Comparison of ENCODE assay signal across 8 cellular contexts in the genomic region with DNA sequence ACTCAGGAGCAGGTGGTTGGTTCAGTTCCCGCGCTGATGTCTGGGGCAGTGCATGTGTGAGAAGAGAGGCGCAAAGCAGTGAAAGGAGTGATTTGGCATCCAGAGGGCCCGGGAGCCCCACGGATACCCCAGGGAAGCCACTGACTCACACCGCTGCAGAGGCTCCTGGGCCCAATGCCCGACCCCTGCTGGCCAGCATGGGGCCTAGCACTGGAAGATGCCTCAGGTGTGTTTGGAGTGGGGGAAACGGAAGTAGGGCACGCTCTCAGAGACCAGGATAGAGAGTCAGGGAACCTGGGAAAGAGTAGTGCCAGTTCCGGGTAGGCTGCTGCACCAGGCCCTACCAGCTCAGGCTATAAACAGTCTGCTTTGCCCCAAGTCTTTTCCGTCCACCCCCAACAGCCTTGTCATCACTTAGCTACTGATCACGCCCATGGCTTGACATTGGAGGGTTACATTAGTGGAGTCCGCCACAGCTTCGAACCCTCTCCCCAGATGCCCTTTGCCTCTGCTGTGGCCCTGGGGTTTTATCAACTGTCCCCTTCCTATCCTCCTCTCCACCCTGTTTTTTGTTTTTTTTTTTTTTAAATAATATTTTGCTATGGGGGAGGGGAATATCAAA. TPM values are rescaled to one million over a fixed set of nuclear protein-coding genes. Genes with fewer than 3 reads are reported as not detected.
A peak's percentile ranks its signal among the peaks of the same experiment; 100 is the strongest.
DNase-seq lines count a peak whose midpoint lies in the region; ATAC-seq and TF ChIP-seq lines count a peak whose summit lies in the region.

No MANE protein-coding gene starts in this region.

- DNase-seq in NCI-H1105 treated with DMSO at 0.1 percent for 48 hours (lab: John Stamatoyannopoulos, UW) (peak; percentile 6), NCI-H1105 (lab: John Stamatoyannopoulos, UW) (no peak), HPDE6-E6E7 (ENCODE audit: extremely low spot score) (peak; percentile 76), choroid plexus epithelial cell (ENCODE audit: low read depth) (peak; percentile 79), lung microvascular endothelial cell (ENCODE audit: low read depth in 2 of 2) (peak; percentile 61 to 68), tibial nerve (ENCODE audit: low spot score in 2 of 2) (peak in 1 of 2 donors; percentile 50)

- no peaks in the 10 kb centered on the region for H3K9me3 ChIP-seq in tibial nerve

- ATAC-seq in HG02973 (IDR thresholded peaks at IDR 0.05; ENCODE audit: unreplicated experiment), result no peak

- H3K36me3 ChIP-seq in tibial nerve, result peaks cover 0 to 75% (median 16%) of the 10 kb centered on the region in 3 donors

- H3K4me1 ChIP-seq in tibial nerve, result peaks cover 0 to 27% (median 2%) of the 10 kb centered on the region in 4 donors

- TF ChIP-seq EP300 in tibial nerve (IDR thresholded peaks at IDR 0.05), result no peak

- H3K27me3 ChIP-seq in tibial nerve, result no peaks in the 10 kb centered on the region

- 44 to 50% methylated on average over 12 to 14 of the region's 14 CpGs for WGBS in tibial nerve, 2 donors

- TF ChIP-seq CTCF in VCaP (conservative IDR thresholded peaks at IDR 0.05) (peak; percentile 78), choroid plexus epithelial cell (conservative IDR thresholded peaks at IDR 0.05; ENCODE audit: low read depth, low read length) (peak; percentile 96), tibial nerve (IDR thresholded peaks at IDR 0.05) (peak; percentile 59 to 72 (median 63))

- H3K27ac ChIP-seq in VCaP (no peak overlapping the region), tibial nerve (peak overlapping the region in 1 of 4 donors; percentile 11)

- no peak for TF ChIP-seq POLR2A in tibial nerve (IDR thresholded peaks at IDR 0.05)

- no peak overlapping the region for H3K4me3 ChIP-seq in choroid plexus epithelial cell (ENCODE audit: low read depth, low read length)
- H3K4me3 ChIP-seq in tibial nerve, result no peak overlapping the region

RNA-seq across cellular contexts. Expression of a gene that starts 9.5 kb away (rescaled TPM):
- total RNA-seq in lung microvascular endothelial cell (2.6 and 6.0 TPM in 2 replicates), tibial nerve (10 to 100 TPM; 52.4 to 90.6 (median 78.7) TPM)

RNA-seq across cellular contexts. Expression of a gene that starts 9.7 kb away (rescaled TPM):
- total RNA-seq in lung microvascular endothelial cell, result 9.6 and 12.1 TPM in 2 replicates
- 10 to 100 TPM; 10.2 to 67.7 (median 22.7) TPM for total RNA-seq in tibial nerve

RNA-seq across cellular contexts. Expression of a gene that starts 16.8 kb away (rescaled TPM):
- total RNA-seq in lung microvascular endothelial cell, result not detected in 2 replicates
- 10 to 100 TPM in 2 of 4 donors, 1 to 10 TPM in 2; 3.6 to 15.1 (median 8.9) TPM for total RNA-seq in tibial nerve

RNA-seq across cellular contexts. Expression of a gene that starts 41.8 kb away (rescaled TPM):
- total RNA-seq in lung microvascular endothelial cell (5.2 and 10.9 TPM in 2 replicates), tibial nerve (10 to 100 TPM; 28.0 to 32.3 (median 31.4) TPM)
